26 cellular contexts compared by ENCODE assay signal in genomic region chr12:127286281-127286680, GRCh38.
"Had no signal": no experiment of that assay in that cellular context is flagged by ENCODE, and none has a peak within 500 bp of the region (broad histone marks: within the 10 kb centered on the region; RNA-seq: fewer than 3 reads in every experiment).

No MANE protein-coding gene starts in this region.

- H2AFZ ChIP-seq: neural progenitor cell, parathyroid adenoma had no signal

- H3K4me3 ChIP-seq: dorsolateral prefrontal cortex, gastrocnemius medialis, heart right ventricle, neural progenitor cell, prostate gland, right lobe of liver, spleen, tibial artery, upper lobe of left lung, uterus had no signal

- H3K4me1 Mint-ChIP-seq: memory B cell; neural progenitor cell; stimulated activated memory B cell treated with anti-CD40 and anti-IgM and Interleukin-4, amounts not matched to agents 10 μg/mL and 1 μg/mL and 100 μg/mL, for 72 hours had no signal

- H3K9me3 Mint-ChIP-seq: natural killer cell treated with Interleukin-12 subunit alpha and Interleukin-12 subunit beta and Interleukin-15 and Interleukin-18, amount 100 ng/mL, for 72 hours; neural progenitor cell; stimulated activated naive CD8-positive, alpha-beta T cell treated with anti-CD3 and anti-CD28 coated beads, Interleukin-15, Interleukin-2, amounts not matched to agents 100 ng/mL and 50 ng/mL, for 24 hours had no signal

- H3K27me3 Mint-ChIP-seq: memory B cell; stimulated activated memory B cell treated with anti-CD40 and anti-IgM and Interleukin-4, amounts not matched to agents 10 μg/mL and 1 μg/mL and 100 μg/mL, for 72 hours; stimulated activated naive CD8-positive, alpha-beta T cell treated with anti-CD3 and anti-CD28 coated beads, Interleukin-15, Interleukin-2, amounts not matched to agents 100 ng/mL and 50 ng/mL, for 24 hours had no signal

- ATAC-seq: esophagus mucosa; gastrocnemius medialis; heart right ventricle; natural killer cell treated with Interleukin-12 subunit alpha and Interleukin-12 subunit beta and Interleukin-15 and Interleukin-18, amount 100 ng/mL, for 72 hours; right lobe of liver; stimulated activated memory B cell treated with anti-CD40 and anti-IgM and Interleukin-4, amounts not matched to agents 10 μg/mL and 1 μg/mL and 100 μg/mL, for 72 hours had no signal

- DNase-seq: cortex of kidney; dorsolateral prefrontal cortex; effector CD8-positive, alpha-beta T cell; gastrocnemius medialis; heart right ventricle; hypothalamus; kidney glomerular epithelial cell; midbrain; nucleus accumbens; retina; right lobe of liver; spleen; stimulated activated CD4-positive, alpha-beta T cell treated with anti-CD3 and anti-CD28 coated beads, Interleukin-15, amount 100 ng/mL, for 24 hours; stimulated activated CD4-positive, alpha-beta T cell treated with anti-CD3 and anti-CD28 coated beads, Interleukin-1b, Interleukin-23, amount 100 ng/mL, for 48 hours; stimulated activated CD4-positive, alpha-beta T cell treated with anti-CD3 and anti-CD28 coated beads, Interleukin-4, amount 100 ng/mL, for 24 hours; tibial artery; upper lobe of left lung; uterus had no signal

- H3K36me3 Mint-ChIP-seq: memory B cell; natural killer cell treated with Interleukin-12 subunit alpha and Interleukin-12 subunit beta and Interleukin-15 and Interleukin-18, amount 100 ng/mL, for 72 hours; neural progenitor cell; stimulated activated memory B cell treated with anti-CD40 and anti-IgM and Interleukin-4, amounts not matched to agents 10 μg/mL and 1 μg/mL and 100 μg/mL, for 72 hours had no signal

- H3K27ac Mint-ChIP-seq: memory B cell; natural killer cell treated with Interleukin-12 subunit alpha and Interleukin-12 subunit beta and Interleukin-15 and Interleukin-18, amount 100 ng/mL, for 72 hours; neural progenitor cell; stimulated activated memory B cell treated with anti-CD40 and anti-IgM and Interleukin-4, amounts not matched to agents 10 μg/mL and 1 μg/mL and 100 μg/mL, for 72 hours; stimulated activated naive CD8-positive, alpha-beta T cell treated with anti-CD3 and anti-CD28 coated beads, Interleukin-15, Interleukin-2, amounts not matched to agents 100 ng/mL and 50 ng/mL, for 24 hours had no signal

- H3K27me3 ChIP-seq: gastrocnemius medialis, neural progenitor cell, right lobe of liver, spleen, tibial artery, upper lobe of left lung, uterus had no signal

- H3K36me3 ChIP-seq: gastrocnemius medialis, heart right ventricle, neural progenitor cell, prostate gland, right lobe of liver, spleen, tibial artery, upper lobe of left lung, uterus had no signal

- H3K4me1 ChIP-seq: gastrocnemius medialis, neural progenitor cell, parathyroid adenoma, prostate gland, right lobe of liver, spleen, tibial artery, upper lobe of left lung, uterus had no signal

- H3K27ac ChIP-seq: dorsolateral prefrontal cortex, gastrocnemius medialis, heart right ventricle, neural progenitor cell, parathyroid adenoma, prostate gland, right lobe of liver, spleen, tibial artery, upper lobe of left lung, uterus had no signal

- H3K9me3 ChIP-seq: gastrocnemius medialis, heart right ventricle, prostate gland, right lobe of liver, spleen, tibial artery, upper lobe of left lung, uterus had no signal

- H3K4me3 Mint-ChIP-seq: memory B cell; natural killer cell treated with Interleukin-12 subunit alpha and Interleukin-12 subunit beta and Interleukin-15 and Interleukin-18, amount 100 ng/mL, for 72 hours; neural progenitor cell; stimulated activated memory B cell treated with anti-CD40 and anti-IgM and Interleukin-4, amounts not matched to agents 10 μg/mL and 1 μg/mL and 100 μg/mL, for 72 hours; stimulated activated naive CD8-positive, alpha-beta T cell treated with anti-CD3 and anti-CD28 coated beads, Interleukin-15, Interleukin-2, amounts not matched to agents 100 ng/mL and 50 ng/mL, for 24 hours had no signal

- H3K4me2 ChIP-seq: neural progenitor cell had no signal

- H3K9ac ChIP-seq: neural progenitor cell, parathyroid adenoma had no signal
